Comparison of ENCODE assay signal across 8 cellular contexts in genomic region chr16:67244387-67245188, GRCh38. TPM values are rescaled to one million over a fixed set of nuclear protein-coding genes. Genes with fewer than 3 reads are reported as not detected.
DNase-seq lines count a peak whose midpoint lies in the region; ATAC-seq and TF ChIP-seq lines count a peak whose summit lies in the region.

No MANE protein-coding gene starts in this region.

- peak overlapping the region; percentile 70 for H3K27ac ChIP-seq in OCI-LY7 (ENCODE audit: low read depth, low read length, poor library complexity, severe bottlenecking)
- H3K27ac ChIP-seq in foreskin keratinocyte: peak overlapping the region; percentile 33
- peak overlapping the region; percentile 48 to 83 for H3K27ac ChIP-seq in prostate gland
- peak overlapping the region; percentile 85 for H3K27ac ChIP-seq in vagina

- H2AFZ ChIP-seq in OCI-LY7 (ENCODE audit: low read length): no peak overlapping the region

- 55% methylated on average over 5 of the region's 5 CpGs for WGBS in prostate gland

- H3K9me3 ChIP-seq in OCI-LY7 (ENCODE audit: low read length) (no peaks in the 10 kb centered on the region), prostate gland (no peaks in the 10 kb centered on the region), vagina (no peaks in the 10 kb centered on the region)

- TF ChIP-seq POLR2A in prostate gland (IDR thresholded peaks at IDR 0.05) (no peak), vagina (IDR thresholded peaks at IDR 0.05) (no peak)

- no peaks in the 10 kb centered on the region; the same call in 1 of the 2 replicates for H3K79me2 ChIP-seq in OCI-LY7 (ENCODE audit: insufficient read depth, low read depth, low read length)

- POLR2A ChIA-PET in OCI-LY7 (lab: Charles Lee): interaction anchor here (0.5 to 2.5 kb wide), 15 partner anchors 8 to 759 kb away, joined by 3 to 11 read pairs (median 3); partner anchors contain the start of genes E2F4, FBXL8, TMEM208 and TRADD

- H3K4me2 ChIP-seq in OCI-LY7 (ENCODE audit: low read length): peak overlapping the region; percentile 94

- intact Hi-C loops in OCI-LY7 (cut with micrococcal nuclease; ENCODE audit: unreplicated experiment): no loop called here
- intact Hi-C loops in prostate gland (cut with DNase I): no loop called here
- intact Hi-C loops in vagina (cut with DNase I): no loop called here

- H3K36me3 ChIP-seq in OCI-LY7 (ENCODE audit: insufficient read depth, low read length) (no peaks in the 10 kb centered on the region), prostate gland (no peaks in the 10 kb centered on the region), vagina (no peaks in the 10 kb centered on the region)

- CTCF ChIA-PET in OCI-LY7 (lab: Charles Lee; ENCODE audit: unreplicated experiment): interaction anchor here (0.5 to 1.4 kb wide), 2 partner anchors 18 to 79 kb away, joined by 3 to 4 read pairs; partner anchors contain the start of gene TMEM208

- H3K27me3 ChIP-seq in foreskin keratinocyte (no peaks in the 10 kb centered on the region), prostate gland (replicated peaks; ENCODE audit: insufficient read depth) (peaks cover 1% of the 10 kb centered on the region), vagina (no peaks in the 10 kb centered on the region)

- H3K4me1 ChIP-seq in OCI-LY7 (ENCODE audit: insufficient read depth, low read length, poor library complexity, severe bottlenecking) (peaks cover 61% of the 10 kb centered on the region), foreskin keratinocyte (peaks cover 42% of the 10 kb centered on the region), prostate gland (replicated peaks) (peaks cover 24% of the 10 kb centered on the region), vagina (peaks cover 58% of the 10 kb centered on the region)

- BruUV-seq in OCI-LY7 (replicated peaks; lab: Mats Ljungman, UMichigan): no TSS peak

- no peaks in the 10 kb centered on the region for H4K20me1 ChIP-seq in OCI-LY7 (ENCODE audit: insufficient read depth, low read length)

- no peaks in the 10 kb centered on the region for H3K9me2 ChIP-seq in OCI-LY7 (ENCODE audit: insufficient read depth, low read length)

- TF ChIP-seq CTCF in OCI-LY7 (conservative IDR thresholded peaks at IDR 0.05; ENCODE audit: low read length) (no peak), foreskin keratinocyte (conservative IDR thresholded peaks at IDR 0.05) (no peak), prostate gland (IDR thresholded peaks at IDR 0.05) (no peak), vagina (IDR thresholded peaks at IDR 0.05) (no peak)

- ATAC-seq in GM18498 (IDR thresholded peaks at IDR 0.05; ENCODE audit: unreplicated experiment): peak; percentile 50
- peak; percentile 47 for ATAC-seq in HG02852 (IDR thresholded peaks at IDR 0.05; ENCODE audit: unreplicated experiment)
- peak; percentile 41 for ATAC-seq in foreskin keratinocyte

- H3K4me3 ChIP-seq in OCI-LY7 (ENCODE audit: low read depth, low read length, poor library complexity, severe bottlenecking) (peak overlapping the region; percentile 86), prostate gland (no peak overlapping the region), vagina (no peak overlapping the region)

- DNase-seq in OCI-LY7 (ENCODE audit: low spot score): peak; percentile 91
- DNase-seq in activated T-cell treated with anti-CD3 and anti-CD28 coated beads, Interleukin-2, amount 50 U/mL, for 48 hours: peak; percentile 84 to 86
- peak; percentile 71 to 88 for DNase-seq in foreskin keratinocyte
- DNase-seq in prostate gland (ENCODE audit: low spot score): no peak
- no peak for DNase-seq in vagina (ENCODE audit: extremely low spot score in 2 of 2)
- no peak for DNase-seq in NCI-H345 treated with DMSO at 0.1 percent for 48 hours (lab: John Stamatoyannopoulos, UW; ENCODE audit: unreplicated experiment)

RNA-seq across cellular contexts. Expression of gene FHOD1, which starts 2.7 kb away (rescaled TPM):
- total RNA-seq in OCI-LY7 (2014; rRNA removed; shearing (Covaris generic)): 16.0 and 16.5 TPM in 2 replicates
- total RNA-seq in OCI-LY7 (2022): 44.1 and 55.0 TPM in 2 replicates
- total RNA-seq in foreskin keratinocyte: 51.2 and 57.2 TPM in 2 replicates
- polyA plus RNA-seq in foreskin keratinocyte: 47.0 and 50.8 TPM in 2 replicates
- total RNA-seq in prostate gland: 10 to 100 TPM; 11.2 to 46.1 TPM
- 17.2 TPM for total RNA-seq in vagina

RNA-seq across cellular contexts. Expression of gene SLC9A5, which starts 4.2 kb away (rescaled TPM):
- 0.36 and 2.7 TPM in 2 replicates for total RNA-seq in OCI-LY7 (2014; rRNA removed; shearing (Covaris generic))
- total RNA-seq in OCI-LY7 (2022) (3.6 and 4.2 TPM in 2 replicates), foreskin keratinocyte (1.6 and 2.1 TPM in 2 replicates), prostate gland (1 to 10 TPM in 1 of 2 donors, under 1 TPM in 1; 0.27 to 2.6 TPM), vagina (0.49 TPM)
- 1.8 and 2.2 TPM in 2 replicates for polyA plus RNA-seq in foreskin keratinocyte

RNA-seq across cellular contexts. Expression of gene TMEM208, which starts 17.7 kb away (rescaled TPM):
- total RNA-seq in OCI-LY7 (2014; rRNA removed; shearing (Covaris generic)): 19.9 and 36.7 TPM in 2 replicates
- 22.5 and 26.4 TPM in 2 replicates for total RNA-seq in OCI-LY7 (2022)
- total RNA-seq in foreskin keratinocyte: 41.4 and 48.3 TPM in 2 replicates
- 80.0 and 90.7 TPM in 2 replicates for polyA plus RNA-seq in foreskin keratinocyte
- 10 to 100 TPM; 39.1 to 57.1 TPM for total RNA-seq in prostate gland
- 48.9 TPM for total RNA-seq in vagina

RNA-seq across cellular contexts. Expression of gene PLEKHG4, which starts 34.7 kb away (rescaled TPM):
- total RNA-seq in OCI-LY7 (2014; rRNA removed; shearing (Covaris generic)): not detected in 2 replicates
- 0.51 and 1.3 TPM in 2 replicates for total RNA-seq in OCI-LY7 (2022)
- 8.9 and 14.1 TPM in 2 replicates for total RNA-seq in foreskin keratinocyte
- polyA plus RNA-seq in foreskin keratinocyte: 6.0 and 8.9 TPM in 2 replicates
- 10 to 100 TPM in 1 of 2 donors, 1 to 10 TPM in 1; 7.7 to 57.8 TPM for total RNA-seq in prostate gland
- 9.8 TPM for total RNA-seq in vagina

RNA-seq across cellular contexts. Expression of gene ELMO3, which starts 45.7 kb away (rescaled TPM):
- total RNA-seq in OCI-LY7 (2014; rRNA removed; shearing (Covaris generic)): 7.7 and 7.8 TPM in 2 replicates
- total RNA-seq in OCI-LY7 (2022) (7.6 and 9.0 TPM in 2 replicates), foreskin keratinocyte (35.7 and 41.2 TPM in 2 replicates), prostate gland (10 to 100 TPM; 24.8 to 36.7 TPM), vagina (21.6 TPM)
- 38.6 and 46.7 TPM in 2 replicates for polyA plus RNA-seq in foreskin keratinocyte

Comparison
In these comparisons a context has a peak if more than half of its experiments do, and no peak if none do; other contexts are left out.
1. DNase-seq: peak in OCI-LY7 (single experiment), activated T-cell treated with anti-CD3 and anti-CD28 coated beads, Interleukin-2, amount 50 U/mL, for 48 hours (2 of 2) and foreskin keratinocyte (2 of 2); none in prostate gland (single experiment), vagina (0 of 2) and NCI-H345 treated with DMSO at 0.1 percent for 48 hours (single experiment).
2. H3K27ac ChIP-seq: peak in every context shown above with its lines; median percentile 85 in vagina; 70 in OCI-LY7; 66 in prostate gland; 33 in foreskin keratinocyte.
3. Peak in every context shown above with its lines, with median percentiles within 50 percentile points of each other: ATAC-seq.